Comparison of ENCODE assay signal across 10 cellular contexts in genomic region chr16:72986011-72986410, GRCh38.
A peak's percentile ranks its signal among the peaks of the same experiment; 100 is the strongest.
DNase-seq lines count a peak whose midpoint lies in the region; ATAC-seq and TF ChIP-seq lines count a peak whose summit lies in the region.
"Had no signal": no experiment of that assay in that cellular context is flagged by ENCODE, and none has a peak within 500 bp of the region (broad histone marks: within the 10 kb centered on the region; RNA-seq: fewer than 3 reads in every experiment).

No MANE protein-coding gene starts in this region.

- H3K36me3 ChIP-seq in aorta (ENCODE audit: control insufficient read depth in 1 of 2, insufficient read depth in 2 of 2, low read length in 1 of 2): no peaks in the 10 kb centered on the region

- peak overlapping the region; percentile 83 for H3K27ac ChIP-seq in right cardiac atrium (ENCODE audit: low read length)
- H3K27ac ChIP-seq in aorta (ENCODE audit: low read depth in 1 of 2, low read length in 2 of 2): no peak overlapping the region

- H3K36me3 Mint-ChIP-seq in progenitor cell of endocrine pancreas (ENCODE audit: insufficient read depth): no peaks in the 10 kb centered on the region
- no peaks in the 10 kb centered on the region for H3K36me3 Mint-ChIP-seq in activated T-helper 17 cell treated with anti-CD3 and anti-CD28 coated beads, Interleukin-2, amount 50 U/mL, for 72 hours (ENCODE audit: low read depth)

- WGBS in right cardiac atrium: 36% methylated on average over 7 of the region's 7 CpGs
- 64 to 73% methylated on average over 7 of the region's 7 CpGs for WGBS in aorta, 2 donors

- peak overlapping the region; percentile 52 for H3K27ac Mint-ChIP-seq in progenitor cell of endocrine pancreas
- no peak overlapping the region for H3K27ac Mint-ChIP-seq in activated T-helper 17 cell treated with anti-CD3 and anti-CD28 coated beads, Interleukin-2, amount 50 U/mL, for 72 hours

- peak overlapping the region; percentile 4 for H3K4me3 Mint-ChIP-seq in progenitor cell of endocrine pancreas (ENCODE audit: low read depth)
- no peak overlapping the region for H3K4me3 Mint-ChIP-seq in activated T-helper 17 cell treated with anti-CD3 and anti-CD28 coated beads, Interleukin-2, amount 50 U/mL, for 72 hours

- DNase-seq in Right ventricle myocardium inferior (ENCODE audit: missing footprints) (peak; percentile 81), cardiac septum (ENCODE audit: low spot score) (no peak), right cardiac atrium (peak; percentile 82 to 92 (median 86)), progenitor cell of endocrine pancreas (ENCODE audit: low spot score, unreplicated experiment) (no peak), aorta (no peak), MV-4-11 (lab: John Stamatoyannopoulos, UW) (no peak)
- DNase-seq: Karpas-422 had no signal

- H3K27me3 ChIP-seq in right cardiac atrium (ENCODE audit: control insufficient read depth, insufficient read depth) (no peaks in the 10 kb centered on the region), aorta (ENCODE audit: control insufficient read depth in 1 of 2, insufficient read depth in 2 of 2, low read length in 1 of 2) (no peaks in the 10 kb centered on the region)

- ATAC-seq in Right ventricle myocardium inferior (peak; percentile 74), right cardiac atrium (peak; percentile 74 to 83), aorta (ENCODE audit: low FRiP score) (peak; percentile 30), GM21619 (IDR thresholded peaks at IDR 0.05; ENCODE audit: unreplicated experiment) (no peak)
- no peak for ATAC-seq in activated T-helper 17 cell treated with anti-CD3 and anti-CD28 coated beads, Interleukin-2, amount 50 U/mL, for 72 hours (replicated peaks)
- ATAC-seq: A549 had no signal

- H3K9me3 Mint-ChIP-seq in progenitor cell of endocrine pancreas (ENCODE audit: low read depth): no peaks in the 10 kb centered on the region
- no peaks in the 10 kb centered on the region for H3K9me3 Mint-ChIP-seq in activated T-helper 17 cell treated with anti-CD3 and anti-CD28 coated beads, Interleukin-2, amount 50 U/mL, for 72 hours

- no peak for TF ChIP-seq CTCF in progenitor cell of endocrine pancreas (IDR thresholded peaks at IDR 0.05; ENCODE audit: unreplicated experiment)

- intact Hi-C loops in Right ventricle myocardium inferior (cut with DNase I): loop anchor here (5.0 kb wide), 2 partner anchors 71 to 154 kb away; no protein-coding TSS in a partner anchor
- intact Hi-C loops in cardiac septum (cut with DNase I): loop anchor here (10.0 kb wide), 1 partner anchor 189 kb away; no protein-coding TSS in a partner anchor
- intact Hi-C loops in right cardiac atrium (cut with DNase I): no loop called here
- intact Hi-C loops in aorta (cut with DNase I): loop anchor here (5.0 kb wide), 3 partner anchors 34 to 66 kb away; no protein-coding TSS in a partner anchor

- H3K9me3 ChIP-seq in right cardiac atrium (ENCODE audit: control insufficient read depth, low read length) (no peaks in the 10 kb centered on the region), aorta (ENCODE audit: control insufficient read depth, low read length) (no peaks in the 10 kb centered on the region)
- H3K9me3 ChIP-seq: A549 had no signal

- H3K4me3 ChIP-seq in right cardiac atrium (ENCODE audit: low read length) (no peak overlapping the region), aorta (ENCODE audit: low read length in 2 of 2) (no peak overlapping the region)
- H3K4me3 ChIP-seq: A549 had no signal

- H3K4me1 Mint-ChIP-seq in progenitor cell of endocrine pancreas (ENCODE audit: low read depth): peaks cover 76% of the 10 kb centered on the region
- H3K4me1 Mint-ChIP-seq in activated T-helper 17 cell treated with anti-CD3 and anti-CD28 coated beads, Interleukin-2, amount 50 U/mL, for 72 hours: no peaks in the 10 kb centered on the region

- H3K27me3 Mint-ChIP-seq in progenitor cell of endocrine pancreas: no peaks in the 10 kb centered on the region
- H3K27me3 Mint-ChIP-seq in activated T-helper 17 cell treated with anti-CD3 and anti-CD28 coated beads, Interleukin-2, amount 50 U/mL, for 72 hours: peaks cover 4% of the 10 kb centered on the region

- H3K4me1 ChIP-seq in right cardiac atrium (ENCODE audit: control insufficient read depth, insufficient read depth, low read length) (peaks cover 22% of the 10 kb centered on the region), aorta (ENCODE audit: control insufficient read depth in 1 of 2, insufficient read depth in 2 of 2, low read length in 2 of 2) (peaks cover 2 to 7% of the 10 kb centered on the region in 2 donors)

Comparison
In these comparisons a context has a peak if more than half of its experiments do, and no peak if none do; other contexts are left out.
1. DNase-seq: peak in Right ventricle myocardium inferior (single experiment) and right cardiac atrium (3 of 3); none in cardiac septum (single experiment), progenitor cell of endocrine pancreas (single experiment), aorta (0 of 2) and MV-4-11 (single experiment).
2. intact Hi-C loops: an anchor here in Right ventricle myocardium inferior (5.0 kb wide), cardiac septum (10.0 kb wide) and aorta (5.0 kb wide); none called in right cardiac atrium.
3. ATAC-seq: peak in Right ventricle myocardium inferior (single experiment), right cardiac atrium (2 of 2) and aorta (single experiment); none in activated T-helper 17 cell treated with anti-CD3 and anti-CD28 coated beads, Interleukin-2, amount 50 U/mL, for 72 hours (single experiment) and GM21619 (single experiment).